ENCODE assay signal across 8 cellular contexts in genomic region chr3:32816439-32817194, GRCh38. TPM values are rescaled to one million over a fixed set of nuclear protein-coding genes. Genes with fewer than 3 reads are reported as not detected.
DNase-seq lines count a peak whose midpoint lies in the region; ATAC-seq and TF ChIP-seq lines count a peak whose summit lies in the region.

No MANE protein-coding gene starts in this region.

- H4K20me1 ChIP-seq in osteoblast (ENCODE audit: insufficient read depth, low read length), result no peaks in the 10 kb centered on the region

- peaks cover 71% of the 10 kb centered on the region for H3K27me3 ChIP-seq in osteoblast (ENCODE audit: insufficient read depth, low read length)

- no peaks in the 10 kb centered on the region for H3K79me2 ChIP-seq in osteoblast (ENCODE audit: insufficient read depth, low read length)

- H3K27ac ChIP-seq in osteoblast (ENCODE audit: low read depth, low read length), result no peak overlapping the region

- no peaks in the 10 kb centered on the region for H3K4me1 ChIP-seq in osteoblast (ENCODE audit: insufficient read depth, low read length)

- no peaks in the 10 kb centered on the region for H3K36me3 ChIP-seq in osteoblast (ENCODE audit: insufficient read depth, low read length)

- no peak overlapping the region for H3K4me3 ChIP-seq in fibroblast of pulmonary artery (replicated peaks; ENCODE audit: low read depth, low read length)
- peak overlapping the region; percentile 35 for H3K4me3 ChIP-seq in osteoblast (ENCODE audit: insufficient read depth, low read length)

- peak overlapping the region; percentile 56 for H2AFZ ChIP-seq in osteoblast (ENCODE audit: low read length)

- peak; percentile 16 for DNase-seq in stimulated activated CD4-positive, alpha-beta T cell treated with anti-CD3 and anti-CD28 coated beads, Interleukin-12 subunit alpha, Interleukin-12 subunit beta, amount 100 ng/mL, for 4 hours
- no peak for DNase-seq in stimulated activated CD4-positive, alpha-beta T cell treated with anti-CD3 and anti-CD28 coated beads, Interleukin-1b, Interleukin-23, amount 100 ng/mL, for 48 hours
- DNase-seq in UCSD-AML1 (lab: John Stamatoyannopoulos, UW; ENCODE audit: unreplicated experiment) (peak; percentile 84), fibroblast of pulmonary artery (ENCODE audit: low read depth) (peak; percentile 10), osteoblast (ENCODE audit: insufficient read length, low spot score, missing footprints) (peak; percentile 94), NCI-H2081 treated with DMSO at 0.1 percent for 48 hours (lab: John Stamatoyannopoulos, UW) (no peak)

- peak overlapping the region; percentile 48 for H3K4me2 ChIP-seq in osteoblast (ENCODE audit: insufficient read depth, low read length)

- no peak for ATAC-seq in GM21723 (IDR thresholded peaks at IDR 0.05; ENCODE audit: unreplicated experiment)
- no peak for ATAC-seq in GM21786 (IDR thresholded peaks at IDR 0.05; ENCODE audit: unreplicated experiment)

- TF ChIP-seq CTCF in fibroblast of pulmonary artery (IDR thresholded peaks at IDR 0.05; ENCODE audit: low read length, missing control alignments), result no peak
- no peak for TF ChIP-seq CTCF in osteoblast (IDR thresholded peaks at IDR 0.05; ENCODE audit: extremely low read depth, low read depth, low read length)

- peaks cover 8% of the 10 kb centered on the region for H3K9me3 ChIP-seq in osteoblast (ENCODE audit: low read depth, low read length)

RNA-seq across cellular contexts. Expression of gene TRIM71, which starts 1.2 kb away (rescaled TPM):
- total RNA-seq in osteoblast, result not detected in 2 replicates

Comparison
In these comparisons a context has a peak if more than half of its experiments do, and no peak if none do; other contexts are left out.
1. DNase-seq: peak in stimulated activated CD4-positive, alpha-beta T cell treated with anti-CD3 and anti-CD28 coated beads, Interleukin-12 subunit alpha, Interleukin-12 subunit beta, amount 100 ng/mL, for 4 hours (single experiment), UCSD-AML1 (single experiment), fibroblast of pulmonary artery (single experiment) and osteoblast (single experiment); none in stimulated activated CD4-positive, alpha-beta T cell treated with anti-CD3 and anti-CD28 coated beads, Interleukin-1b, Interleukin-23, amount 100 ng/mL, for 48 hours (single experiment) and NCI-H2081 treated with DMSO at 0.1 percent for 48 hours (single experiment).